ENCODE assay signal across 27 cellular contexts in genomic region chr4:94165256-94165655, GRCh38.
"Had no signal": no experiment of that assay in that cellular context is flagged by ENCODE, and none has a peak within 500 bp of the region (broad histone marks: within the 10 kb centered on the region; RNA-seq: fewer than 3 reads in every experiment).

No MANE protein-coding gene starts in this region.

- H3K9ac ChIP-seq: parathyroid adenoma had no signal

- H3K36me3 Mint-ChIP-seq: immature natural killer cell; memory B cell; natural killer cell treated with Interleukin-12 subunit alpha and Interleukin-12 subunit beta and Interleukin-15 and Interleukin-18, amount 100 ng/mL, for 72 hours; stimulated activated naive B cell treated with anti-CD40 and anti-IgM and Interleukin-4, amounts not matched to agents 10 μg/mL and 1 μg/mL and 100 μg/mL, for 72 hours had no signal

- ATAC-seq: esophagus mucosa; gastrocnemius medialis; heart right ventricle; left cardiac atrium; lower lobe of right lung; natural killer cell treated with Interleukin-12 subunit alpha and Interleukin-12 subunit beta and Interleukin-15 and Interleukin-18, amount 100 ng/mL, for 72 hours; psoas muscle; stimulated activated naive B cell treated with anti-CD40 and anti-IgM and Interleukin-4, amounts not matched to agents 10 μg/mL and 1 μg/mL and 100 μg/mL, for 72 hours; stimulated activated naive CD8-positive, alpha-beta T cell treated with anti-CD3 and anti-CD28 coated beads, Interleukin-15, amount 100 ng/mL, for 72 hours; upper lobe of right lung had no signal

- H3K27ac Mint-ChIP-seq: immature natural killer cell; memory B cell; natural killer cell treated with Interleukin-12 subunit alpha and Interleukin-12 subunit beta and Interleukin-15 and Interleukin-18, amount 100 ng/mL, for 72 hours; stimulated activated naive B cell treated with anti-CD40 and anti-IgM and Interleukin-4, amounts not matched to agents 10 μg/mL and 1 μg/mL and 100 μg/mL, for 72 hours; stimulated activated naive CD8-positive, alpha-beta T cell treated with anti-CD3 and anti-CD28 coated beads, Interleukin-15, amount 100 ng/mL, for 72 hours had no signal

- H3K36me3 ChIP-seq: gastrocnemius medialis, heart right ventricle, left ventricle myocardium inferior, lower lobe of right lung, sigmoid colon, tibial nerve, upper lobe of right lung, vagina had no signal

- H3K27me3 ChIP-seq: gastrocnemius medialis, heart right ventricle, sigmoid colon, testis, tibial nerve, upper lobe of right lung, vagina had no signal

- H3K4me3 Mint-ChIP-seq: immature natural killer cell; memory B cell; natural killer cell treated with Interleukin-12 subunit alpha and Interleukin-12 subunit beta and Interleukin-15 and Interleukin-18, amount 100 ng/mL, for 72 hours; stimulated activated naive B cell treated with anti-CD40 and anti-IgM and Interleukin-4, amounts not matched to agents 10 μg/mL and 1 μg/mL and 100 μg/mL, for 72 hours; stimulated activated naive CD8-positive, alpha-beta T cell treated with anti-CD3 and anti-CD28 coated beads, Interleukin-15, amount 100 ng/mL, for 72 hours had no signal

- H3K9me3 ChIP-seq: gastrocnemius medialis, left ventricle myocardium inferior, lower lobe of right lung, psoas muscle, sigmoid colon, testis, upper lobe of right lung, vagina had no signal

- DNase-seq: effector CD4-positive, alpha-beta T cell; gastrocnemius medialis; heart right ventricle; hypothalamus; immature natural killer cell; kidney; left cardiac atrium; left ventricle myocardium inferior; lower lobe of right lung; midbrain; psoas muscle; retina; sigmoid colon; stimulated activated CD4-positive, alpha-beta T cell treated with anti-CD3 and anti-CD28 coated beads, Interleukin-2, amount 100 ng/mL, for 24 hours; stimulated activated CD4-positive, alpha-beta T cell treated with anti-CD3 and anti-CD28 coated beads, Interleukin-4, amount 100 ng/mL, for 4 hours; stimulated activated naive B cell treated with anti-CD40 and anti-IgM and Interleukin-4, amounts not matched to agents 10 μg/mL and 1 μg/mL and 100 μg/mL, for 72 hours; stimulated activated naive CD8-positive, alpha-beta T cell treated with anti-CD3 and anti-CD28 coated beads, Interleukin-15, amount 100 ng/mL, for 72 hours; testis; upper lobe of right lung had no signal

- H3K4me1 Mint-ChIP-seq: memory B cell; stimulated activated naive B cell treated with anti-CD40 and anti-IgM and Interleukin-4, amounts not matched to agents 10 μg/mL and 1 μg/mL and 100 μg/mL, for 72 hours had no signal

- H3K4me1 ChIP-seq: gastrocnemius medialis, heart right ventricle, left ventricle myocardium inferior, lower lobe of right lung, parathyroid adenoma, psoas muscle, sigmoid colon, testis, tibial nerve, upper lobe of right lung, vagina had no signal

- H3K9me3 Mint-ChIP-seq: memory B cell; natural killer cell treated with Interleukin-12 subunit alpha and Interleukin-12 subunit beta and Interleukin-15 and Interleukin-18, amount 100 ng/mL, for 72 hours; stimulated activated naive CD8-positive, alpha-beta T cell treated with anti-CD3 and anti-CD28 coated beads, Interleukin-15, amount 100 ng/mL, for 72 hours had no signal

- H3K27me3 Mint-ChIP-seq: natural killer cell treated with Interleukin-12 subunit alpha and Interleukin-12 subunit beta and Interleukin-15 and Interleukin-18, amount 100 ng/mL, for 72 hours; stimulated activated naive B cell treated with anti-CD40 and anti-IgM and Interleukin-4, amounts not matched to agents 10 μg/mL and 1 μg/mL and 100 μg/mL, for 72 hours; stimulated activated naive CD8-positive, alpha-beta T cell treated with anti-CD3 and anti-CD28 coated beads, Interleukin-15, amount 100 ng/mL, for 72 hours had no signal

- H3K4me3 ChIP-seq: coronary artery, gastrocnemius medialis, heart right ventricle, left ventricle myocardium inferior, lower lobe of right lung, psoas muscle, sigmoid colon, skin epidermis, testis, tibial nerve, upper lobe of right lung, vagina had no signal

- H3K27ac ChIP-seq: coronary artery, gastrocnemius medialis, heart right ventricle, left ventricle myocardium inferior, lower lobe of right lung, parathyroid adenoma, psoas muscle, sigmoid colon, skin epidermis, testis, tibial nerve, upper lobe of right lung, vagina had no signal
